Comparison of ENCODE assay signal across 8 cellular contexts in genomic region chr2:24360963-24361330, GRCh38. TPM values are rescaled to one million over a fixed set of nuclear protein-coding genes. Genes with fewer than 3 reads are reported as not detected.
DNase-seq lines count a peak whose midpoint lies in the region; ATAC-seq and TF ChIP-seq lines count a peak whose summit lies in the region.

No MANE protein-coding gene starts in this region.

- peaks cover 8% of the 10 kb centered on the region for H3K79me1 ChIP-seq in mesenchymal stem cell (replicated peaks; ENCODE audit: low read length, poor library complexity, severe bottlenecking)

- peaks cover 3% of the 10 kb centered on the region for H3K36me3 Mint-ChIP-seq in activated naive CD4-positive, alpha-beta T cell treated with anti-CD3 and anti-CD28 coated beads for 36 hours (ENCODE audit: low read depth)
- H3K36me3 Mint-ChIP-seq in type B pancreatic cell, result no peaks in the 10 kb centered on the region

- peak overlapping the region; percentile 19 for H2AK5ac ChIP-seq in mesenchymal stem cell (ENCODE audit: low read length, severe bottlenecking)

- no peaks in the 10 kb centered on the region for H3K36me3 ChIP-seq in body of pancreas (replicated peaks in 1 of 2; ENCODE audit: insufficient read depth in 1 of 2, low read depth in 2 of 2)
- no peaks in the 10 kb centered on the region for H3K36me3 ChIP-seq in mesenchymal stem cell (ENCODE audit: control insufficient read depth in 1 of 2, insufficient read depth in 2 of 2, low read depth in 1 of 2, low read length in 2 of 2)

- H3K4me1 ChIP-seq in body of pancreas (peaks cover 36% of the 10 kb centered on the region), mesenchymal stem cell (ENCODE audit: control insufficient read depth, insufficient read depth, low read depth, low read length) (peaks cover 10% of the 10 kb centered on the region)

- peak overlapping the region; percentile 85 for H2AFZ ChIP-seq in mesenchymal stem cell (ENCODE audit: low read depth, low read length)

- peak overlapping the region; percentile 96 for H2BK120ac ChIP-seq in mesenchymal stem cell (ENCODE audit: low read depth, low read length)

- no peaks in the 10 kb centered on the region for H3K27me3 ChIP-seq in body of pancreas
- H3K27me3 ChIP-seq in mesenchymal stem cell (ENCODE audit: control insufficient read depth in 1 of 2, insufficient read depth in 1 of 2, low read length in 2 of 2), result no peaks in the 10 kb centered on the region

- no peak for TF ChIP-seq POLR2A in body of pancreas (IDR thresholded peaks at IDR 0.05)

- ATAC-seq in body of pancreas, result no peak
- no peak for ATAC-seq in GM18520 (IDR thresholded peaks at IDR 0.05; ENCODE audit: unreplicated experiment)
- ATAC-seq in GM19035 (IDR thresholded peaks at IDR 0.05; ENCODE audit: unreplicated experiment), result no peak

- H2BK15ac ChIP-seq in mesenchymal stem cell (ENCODE audit: low read depth, poor library complexity, severe bottlenecking), result no peak overlapping the region

- no peak overlapping the region for H3K14ac ChIP-seq in mesenchymal stem cell (ENCODE audit: low read length in 2 of 2)

- peak overlapping the region; percentile 93 for H3K9ac ChIP-seq in mesenchymal stem cell (ENCODE audit: low read length)

- peaks cover 21% of the 10 kb centered on the region for H3K4me1 Mint-ChIP-seq in activated naive CD4-positive, alpha-beta T cell treated with anti-CD3 and anti-CD28 coated beads for 36 hours (ENCODE audit: low read depth)
- H3K4me1 Mint-ChIP-seq in type B pancreatic cell (ENCODE audit: unreplicated experiment), result peaks cover 12% of the 10 kb centered on the region

- peak overlapping the region; percentile 41 for H3K4me2 ChIP-seq in mesenchymal stem cell (ENCODE audit: low read length, poor library complexity, severe bottlenecking)

- H3K27ac ChIP-seq in body of pancreas (peak overlapping the region; percentile 89 to 100 (median 99)), mesenchymal stem cell (ENCODE audit: low read length, poor library complexity, severe bottlenecking) (no peak overlapping the region)

- H3K4me3 ChIP-seq in body of pancreas (peak overlapping the region; percentile 87 to 92), mesenchymal stem cell (ENCODE audit: insufficient read depth in 1 of 2, low read depth in 1 of 2, low read length in 2 of 2) (peak overlapping the region; percentile 92 to 100)

- CTCF ChIA-PET in activated naive CD4-positive, alpha-beta T cell treated with anti-CD3 and anti-CD28 coated beads for 36 hours (lab: Charles Lee), result interaction anchor here (0.6 kb wide), 1 partner anchor 434 kb away, joined by 3 read pairs; the partner anchor contains the start of gene ATAD2B

- H2BK5ac ChIP-seq in mesenchymal stem cell (ENCODE audit: low read depth, low read length, poor library complexity, severe bottlenecking), result no peak overlapping the region

- peak overlapping the region; percentile 76 for H3K4me3 Mint-ChIP-seq in activated naive CD4-positive, alpha-beta T cell treated with anti-CD3 and anti-CD28 coated beads for 36 hours
- H3K4me3 Mint-ChIP-seq in type B pancreatic cell, result peak overlapping the region; percentile 87

- DNase-seq in activated naive CD4-positive, alpha-beta T cell treated with anti-CD3 and anti-CD28 coated beads for 36 hours, result no peak
- no peak for DNase-seq in activated naive CD4-positive, alpha-beta T cell treated with Interleukin-2 at 50 U/mL for 16 hours
- no peak for DNase-seq in body of pancreas
- no peak for DNase-seq in mesenchymal stem cell
- DNase-seq in type B pancreatic cell (ENCODE audit: extremely low spot score, unreplicated experiment), result no peak
- DNase-seq in activated CD4-positive, alpha-beta T cell treated with anti-CD3 and anti-CD28 coated beads, Interleukin-2, amount 50 U/mL, for 1 hour, result no peak

- TF ChIP-seq CTCF in body of pancreas (IDR thresholded peaks at IDR 0.05) (no peak), type B pancreatic cell (conservative IDR thresholded peaks at IDR 0.05) (no peak)

- no peak overlapping the region for H3K23ac ChIP-seq in mesenchymal stem cell (ENCODE audit: low read length in 2 of 2)

- H3K27ac Mint-ChIP-seq in activated naive CD4-positive, alpha-beta T cell treated with anti-CD3 and anti-CD28 coated beads for 36 hours, result peak overlapping the region; percentile 83
- peak overlapping the region; percentile 87 for H3K27ac Mint-ChIP-seq in type B pancreatic cell

- H4K8ac ChIP-seq in mesenchymal stem cell (ENCODE audit: low read length), result peak overlapping the region; percentile 98

- H3K9me3 ChIP-seq in body of pancreas, result no peaks in the 10 kb centered on the region
- H3K9me3 ChIP-seq in mesenchymal stem cell (ENCODE audit: control insufficient read depth, low read length), result no peaks in the 10 kb centered on the region

- H3K9me3 Mint-ChIP-seq in activated naive CD4-positive, alpha-beta T cell treated with anti-CD3 and anti-CD28 coated beads for 36 hours, result no peaks in the 10 kb centered on the region
- no peaks in the 10 kb centered on the region for H3K9me3 Mint-ChIP-seq in type B pancreatic cell

- H2BK12ac ChIP-seq in mesenchymal stem cell (ENCODE audit: low read length in 2 of 2), result no peak overlapping the region

- H3K4ac ChIP-seq in mesenchymal stem cell (ENCODE audit: low read depth in 1 of 2, low read length in 2 of 2), result peak overlapping the region in 1 of 2 experiments; percentile 47

- peak overlapping the region; percentile 96 to 100 for H3K18ac ChIP-seq in mesenchymal stem cell (ENCODE audit: low read depth in 1 of 2, low read length in 2 of 2)

- H3K27me3 Mint-ChIP-seq in activated naive CD4-positive, alpha-beta T cell treated with anti-CD3 and anti-CD28 coated beads for 36 hours (ENCODE audit: low read depth), result no peaks in the 10 kb centered on the region
- peaks cover 12% of the 10 kb centered on the region for H3K27me3 Mint-ChIP-seq in type B pancreatic cell

- intact Hi-C loops in activated naive CD4-positive, alpha-beta T cell treated with anti-CD3 and anti-CD28 coated beads for 36 hours (cut with micrococcal nuclease), result loop anchor here (1.0 to 2.0 kb wide), 3 partner anchors 130 to 434 kb away; partner anchors contain the start of genes ATAD2B, NCOA1 and SF3B6
- intact Hi-C loops in body of pancreas (cut with DNase I), result no loop called here

- WGBS in body of pancreas, 2 donors, result 88 to 92% methylated on average over 15 of the region's 15 CpGs
- 91% methylated on average over 15 of the region's 15 CpGs for WGBS in mesenchymal stem cell

- H4K91ac ChIP-seq in mesenchymal stem cell (ENCODE audit: low read length), result peak overlapping the region; percentile 48

RNA-seq across cellular contexts. Expression of gene ITSN2, which starts 0.6 kb away (rescaled TPM):
- total RNA-seq in activated naive CD4-positive, alpha-beta T cell treated with anti-CD3 and anti-CD28 coated beads for 36 hours, result 10 to 100 TPM; 46.1 to 46.7 TPM
- 10 to 100 TPM; 32.9 to 61.0 TPM for total RNA-seq in body of pancreas
- polyA plus RNA-seq in mesenchymal stem cell (2013, experiment 1 of 2), result 16.9 TPM
- polyA plus RNA-seq in mesenchymal stem cell (2013, experiment 2 of 2), result 16.9 TPM
- 18.9 and 24.8 TPM in 2 replicates for total RNA-seq in type B pancreatic cell (ENCODE audit: low replicate concordance)
